16 cellular contexts compared by ENCODE assay signal in the genomic region with DNA sequence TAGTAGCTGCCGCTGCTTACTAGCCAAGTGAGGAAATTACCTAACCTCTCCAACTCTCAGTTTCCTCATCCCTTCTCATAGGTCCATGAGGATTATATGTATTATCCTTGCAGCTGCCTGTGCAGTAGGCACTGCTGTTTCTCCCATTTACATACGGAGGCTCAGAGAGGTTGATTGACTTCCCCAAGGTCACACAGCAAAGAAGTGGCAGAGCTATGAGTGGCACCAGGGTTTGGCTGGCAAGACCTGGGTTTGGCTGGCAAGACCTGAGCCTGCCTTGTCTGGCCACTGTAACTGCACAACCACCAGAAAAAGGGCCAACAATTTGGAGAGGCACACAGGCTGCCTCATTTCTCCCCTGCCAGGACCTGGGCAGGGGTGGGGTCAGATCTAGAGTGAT. TPM values are rescaled to one million over a fixed set of nuclear protein-coding genes. Genes with fewer than 3 reads are reported as not detected.
DNase-seq lines count a peak whose midpoint lies in the region; ATAC-seq and TF ChIP-seq lines count a peak whose summit lies in the region.
"Had no signal": no experiment of that assay in that cellular context is flagged by ENCODE, and none has a peak within 500 bp of the region (broad histone marks: within the 10 kb centered on the region; RNA-seq: fewer than 3 reads in every experiment).

No MANE protein-coding gene starts in this region.

- in situ Hi-C loops in ACHN (cut with HindIII; ENCODE audit: low pct_ligation_motif_present, low pct_unique_long_range_greater_than_20kb, low sequenced_read_pairs), result no loop called here

- H3K27ac ChIP-seq in heart right ventricle (peak overlapping the region in 7 of 10 donors; percentile 19 to 86 (median 43)), adrenal gland (peak overlapping the region in 3 of 5 donors; percentile 6 to 57 (median 29)), spleen (no peak overlapping the region)
- H3K27ac ChIP-seq: HL-60, PC-9 had no signal

- peaks cover 15% of the 10 kb centered on the region for H3K27me3 Mint-ChIP-seq in glutamatergic neuron (ENCODE audit: unreplicated experiment)

- ATAC-seq in heart right ventricle, result no peak
- no peak for ATAC-seq in left cardiac atrium
- ATAC-seq: HCT116 had no signal

- WGBS in heart right ventricle, 2 donors, result 85 to 88% methylated on average over 2 of the region's 2 CpGs
- whole genome bisulfite sequencing in adrenal gland, 4 donors, result 57 to 76% (median 65%) methylated on average over 2 of the region's 2 CpGs
- 61 to 89% (median 72%) methylated on average over 2 of the region's 2 CpGs for WGBS in spleen, 5 donors

- TF ChIP-seq CTCF in heart right ventricle (IDR thresholded peaks at IDR 0.05) (no peak), adrenal gland (IDR thresholded peaks at IDR 0.05) (no peak), glutamatergic neuron (IDR thresholded peaks at IDR 0.05; ENCODE audit: partially characterized antibody, unreplicated experiment) (no peak), spleen (IDR thresholded peaks at IDR 0.05 in 8 of 11, conservative IDR thresholded peaks at IDR 0.05 in 3 of 11) (no peak)

- H3K4me3 ChIP-seq in heart right ventricle (no peak overlapping the region), adrenal gland (no peak overlapping the region), spleen (no peak overlapping the region)
- H3K4me3 ChIP-seq: PC-9 had no signal

- H3K9me3 ChIP-seq in heart right ventricle (no peaks in the 10 kb centered on the region), adrenal gland (replicated peaks in 1 of 3) (no peaks in the 10 kb centered on the region), spleen (no peaks in the 10 kb centered on the region)

- no peak overlapping the region for H3K4me3 Mint-ChIP-seq in glutamatergic neuron (ENCODE audit: unreplicated experiment)
- H3K4me3 Mint-ChIP-seq: CD14-positive monocyte had no signal

- H3K27me3 ChIP-seq in heart right ventricle (peaks cover 0 to 34% (median 0%) of the 10 kb centered on the region in 7 donors), adrenal gland (no peaks in the 10 kb centered on the region), spleen (replicated peaks in 1 of 7) (peaks cover 5 to 36% (median 18%) of the 10 kb centered on the region in 7 donors)

- DNase-seq in heart right ventricle (no peak), left cardiac atrium (no peak), adrenal gland (peak in 2 of 7 donors; percentile 40 to 54), glutamatergic neuron (no peak), spleen (peak; percentile 29), COLO829 (ENCODE audit: low spot score) (no peak), NCI-H1417 (lab: John Stamatoyannopoulos, UW) (no peak), ACHN (no peak)
- DNase-seq: KBM-7, NCI-H1092 treated with DMSO at 0.1 percent for 48 hours, NCI-H187, PC-9, SHP77 had no signal

- peaks cover 20% of the 10 kb centered on the region for H3K9me3 Mint-ChIP-seq in glutamatergic neuron (ENCODE audit: unreplicated experiment)

- intact Hi-C loops in heart right ventricle (cut with DNase I), result loop anchor here in 1 of 10 donors (10.0 kb wide), 1 partner anchor 257 kb away; no protein-coding TSS in a partner anchor
- intact Hi-C loops in left cardiac atrium (cut with DNase I), result no loop called here
- intact Hi-C loops in adrenal gland (cut with DNase I), result no loop called here
- intact Hi-C loops in spleen (cut with DNase I; ENCODE audit: low total_unique reads), result no loop called here

- H3K4me1 ChIP-seq in heart right ventricle, result peaks cover 21 to 82% (median 34%) of the 10 kb centered on the region in 9 donors
- H3K4me1 ChIP-seq in adrenal gland (replicated peaks in 1 of 2), result peaks cover 25 to 43% of the 10 kb centered on the region in 2 donors
- H3K4me1 ChIP-seq in spleen, result peaks cover 13 to 37% (median 24%) of the 10 kb centered on the region in 6 donors

- peaks cover 31% of the 10 kb centered on the region for H3K4me1 Mint-ChIP-seq in glutamatergic neuron (ENCODE audit: low read depth, unreplicated experiment)

- H3K36me3 ChIP-seq in heart right ventricle (peaks cover 0 to 39% (median 0%) of the 10 kb centered on the region in 9 donors), adrenal gland (replicated peaks in 1 of 2) (no peaks in the 10 kb centered on the region), spleen (no peaks in the 10 kb centered on the region)

- no peak for TF ChIP-seq POLR2A in adrenal gland (IDR thresholded peaks at IDR 0.05)
- TF ChIP-seq POLR2A in spleen (IDR thresholded peaks at IDR 0.05), result no peak

- no peaks in the 10 kb centered on the region for H3K36me3 Mint-ChIP-seq in glutamatergic neuron (ENCODE audit: unreplicated experiment)
- H3K36me3 Mint-ChIP-seq: CD14-positive monocyte had no signal

- peak overlapping the region; percentile 82 for H3K27ac Mint-ChIP-seq in glutamatergic neuron (ENCODE audit: unreplicated experiment)

RNA-seq across cellular contexts. Expression of a gene that starts 2.5 kb away (rescaled TPM):
- total RNA-seq in heart right ventricle (100 to 1,000 TPM; 336 to 821 (median 630) TPM), left cardiac atrium (100 to 1,000 TPM; 121 to 153 TPM), adrenal gland (100 to 1,000 TPM; 194 to 952 (median 387) TPM), glutamatergic neuron (ENCODE audit: unreplicated experiment) (677 TPM), spleen (100 to 1,000 TPM in 1 of 7 donors, 10 to 100 TPM in 6; 22.3 to 115 (median 70.2) TPM)
- polyA plus RNA-seq in heart right ventricle (100 to 1,000 TPM; 286 to 507 TPM), adrenal gland (100 to 1,000 TPM; 139 to 339 (median 176) TPM), spleen (10 to 100 TPM in 1 of 3 donors, 1 to 10 TPM in 2; 9.4 to 31.3 (median 9.6) TPM)
- polyA plus RNA-seq: CD14-positive monocyte had no signal

RNA-seq across cellular contexts. Expression of a gene that starts 17.8 kb away (rescaled TPM):
- total RNA-seq in heart right ventricle, result 10 to 100 TPM in 8 of 10 donors, 1 to 10 TPM in 2; 8.9 to 16.0 (median 11.8) TPM
- polyA plus RNA-seq in heart right ventricle, result 10 to 100 TPM; 11.8 to 18.9 TPM
- 10 to 100 TPM; 10.7 to 10.8 TPM for total RNA-seq in left cardiac atrium
- total RNA-seq in adrenal gland, result 10 to 100 TPM; 14.4 to 53.8 (median 25.5) TPM
- polyA plus RNA-seq in adrenal gland, result 10 to 100 TPM; 17.9 to 40.7 (median 24.8) TPM
- 25.9 TPM for total RNA-seq in glutamatergic neuron (ENCODE audit: unreplicated experiment)
- 10 to 100 TPM; 13.7 to 32.3 (median 18.2) TPM for total RNA-seq in spleen
- polyA plus RNA-seq in spleen, result 10 to 100 TPM in 2 of 3 donors, 1 to 10 TPM in 1; 8.9 to 11.5 (median 10.7) TPM

Comparison
In these comparisons a context has a peak if more than half of its experiments do, and no peak if none do; other contexts are left out.
1. H3K27ac ChIP-seq: peak in heart right ventricle (7 of 10) and adrenal gland (3 of 5); none in spleen (0 of 8).